In genomic region chr9:97386733-97387503, GRCh38 we compare ENCODE assay signal across 2 cellular contexts.
A peak's percentile ranks its signal among the peaks of the same experiment; 100 is the strongest.
TF ChIP-seq lines count a peak whose summit lies in the region.

No MANE protein-coding gene starts in this region.

TF ChIP-seq in HEK293, 187 proteins besides CTCF, POLR2A, EP300 and RAD21 (continues in another document):
- TF ChIP-seq, protein P1, sequence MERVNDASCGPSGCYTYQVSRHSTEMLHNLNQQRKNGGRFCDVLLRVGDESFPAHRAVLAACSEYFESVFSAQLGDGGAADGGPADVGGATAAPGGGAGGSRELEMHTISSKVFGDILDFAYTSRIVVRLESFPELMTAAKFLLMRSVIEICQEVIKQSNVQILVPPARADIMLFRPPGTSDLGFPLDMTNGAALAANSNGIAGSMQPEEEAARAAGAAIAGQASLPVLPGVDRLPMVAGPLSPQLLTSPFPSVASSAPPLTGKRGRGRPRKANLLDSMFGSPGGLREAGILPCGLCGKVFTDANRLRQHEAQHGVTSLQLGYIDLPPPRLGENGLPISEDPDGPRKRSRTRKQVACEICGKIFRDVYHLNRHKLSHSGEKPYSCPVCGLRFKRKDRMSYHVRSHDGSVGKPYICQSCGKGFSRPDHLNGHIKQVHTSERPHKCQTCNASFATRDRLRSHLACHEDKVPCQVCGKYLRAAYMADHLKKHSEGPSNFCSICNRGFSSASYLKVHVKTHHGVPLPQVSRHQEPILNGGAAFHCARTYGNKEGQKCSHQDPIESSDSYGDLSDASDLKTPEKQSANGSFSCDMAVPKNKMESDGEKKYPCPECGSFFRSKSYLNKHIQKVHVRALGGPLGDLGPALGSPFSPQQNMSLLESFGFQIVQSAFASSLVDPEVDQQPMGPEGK (tag by site-specific recombination; IDR thresholded peaks at IDR 0.05), result no peak
- TF ChIP-seq, protein P2, sequence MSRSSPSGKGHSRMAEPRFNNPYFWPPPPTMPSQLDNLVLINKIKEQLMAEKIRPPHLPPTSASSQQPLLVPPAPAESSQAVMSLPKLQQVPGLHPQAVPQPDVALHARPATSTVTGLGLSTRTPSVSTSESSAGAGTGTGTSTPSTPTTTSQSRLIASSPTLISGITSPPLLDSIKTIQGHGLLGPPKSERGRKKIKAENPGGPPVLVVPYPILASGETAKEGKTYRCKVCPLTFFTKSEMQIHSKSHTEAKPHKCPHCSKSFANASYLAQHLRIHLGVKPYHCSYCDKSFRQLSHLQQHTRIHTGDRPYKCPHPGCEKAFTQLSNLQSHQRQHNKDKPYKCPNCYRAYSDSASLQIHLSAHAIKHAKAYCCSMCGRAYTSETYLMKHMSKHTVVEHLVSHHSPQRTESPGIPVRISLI (tag by site-specific recombination; IDR thresholded peaks at IDR 0.05), result no peak
- no peak for TF ChIP-seq KLF16 (tag by site-specific recombination; IDR thresholded peaks at IDR 0.05)
- TF ChIP-seq ZSCAN30 (tag by site-specific recombination; IDR thresholded peaks at IDR 0.05), result peak; percentile 51; the same call in 1 of the 2 replicates
- TF ChIP-seq YY1 (tag by site-specific recombination; IDR thresholded peaks at IDR 0.05), result no peak
- no peak for TF ChIP-seq ZNF692 (tag by site-specific recombination; IDR thresholded peaks at IDR 0.05)
- TF ChIP-seq ZNF501 (tag by site-specific recombination; IDR thresholded peaks at IDR 0.05), result no peak
- peak; percentile 59; the same call in 1 of the 2 replicates for TF ChIP-seq KLF17 (tag by site-specific recombination; IDR thresholded peaks at IDR 0.05)
- TF ChIP-seq, protein P3, sequence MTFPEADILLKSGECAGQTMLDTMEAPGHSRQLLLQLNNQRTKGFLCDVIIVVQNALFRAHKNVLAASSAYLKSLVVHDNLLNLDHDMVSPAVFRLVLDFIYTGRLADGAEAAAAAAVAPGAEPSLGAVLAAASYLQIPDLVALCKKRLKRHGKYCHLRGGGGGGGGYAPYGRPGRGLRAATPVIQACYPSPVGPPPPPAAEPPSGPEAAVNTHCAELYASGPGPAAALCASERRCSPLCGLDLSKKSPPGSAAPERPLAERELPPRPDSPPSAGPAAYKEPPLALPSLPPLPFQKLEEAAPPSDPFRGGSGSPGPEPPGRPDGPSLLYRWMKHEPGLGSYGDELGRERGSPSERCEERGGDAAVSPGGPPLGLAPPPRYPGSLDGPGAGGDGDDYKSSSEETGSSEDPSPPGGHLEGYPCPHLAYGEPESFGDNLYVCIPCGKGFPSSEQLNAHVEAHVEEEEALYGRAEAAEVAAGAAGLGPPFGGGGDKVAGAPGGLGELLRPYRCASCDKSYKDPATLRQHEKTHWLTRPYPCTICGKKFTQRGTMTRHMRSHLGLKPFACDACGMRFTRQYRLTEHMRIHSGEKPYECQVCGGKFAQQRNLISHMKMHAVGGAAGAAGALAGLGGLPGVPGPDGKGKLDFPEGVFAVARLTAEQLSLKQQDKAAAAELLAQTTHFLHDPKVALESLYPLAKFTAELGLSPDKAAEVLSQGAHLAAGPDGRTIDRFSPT (tag by site-specific recombination; IDR thresholded peaks at IDR 0.05), result no peak
- TF ChIP-seq ZNF302 (tag by site-specific recombination; IDR thresholded peaks at IDR 0.05; ENCODE audit: low read depth), result no peak
- TF ChIP-seq KLF7 (tag by site-specific recombination; IDR thresholded peaks at IDR 0.05; ENCODE audit: borderline replicate concordance), result no peak
- TF ChIP-seq KLF8 (tag by site-specific recombination; IDR thresholded peaks at IDR 0.05), result peak; percentile 83
- peak; percentile 28; the same call in 1 of the 2 replicates for TF ChIP-seq GLIS1 (tag by site-specific recombination; IDR thresholded peaks at IDR 0.05)
- no peak for TF ChIP-seq ZNF623 (tag by site-specific recombination; IDR thresholded peaks at IDR 0.05)
- no peak for TF ChIP-seq INSM2 (tag by site-specific recombination; IDR thresholded peaks at IDR 0.05)
- TF ChIP-seq ZBTB1 (tag by site-specific recombination; IDR thresholded peaks at IDR 0.05), result no peak
- TF ChIP-seq ZNF174 (tag by site-specific recombination; IDR thresholded peaks at IDR 0.05), result no peak
- TF ChIP-seq ZNF529 (tag by site-specific recombination; IDR thresholded peaks at IDR 0.05; ENCODE audit: insufficient replicate concordance), result no peak
- TF ChIP-seq ZNF2 (tag by site-specific recombination; IDR thresholded peaks at IDR 0.05), result peak; percentile 89
- no peak for TF ChIP-seq ZNF747 (tag by site-specific recombination; IDR thresholded peaks at IDR 0.05)

TF ChIP-seq in H1, 55 proteins besides CTCF, POLR2A, EP300 and RAD21 (continued from another document):
- TF ChIP-seq CTBP2 (IDR thresholded peaks at IDR 0.05; ENCODE audit: borderline replicate concordance, insufficient read depth, insufficient read length, low read length), result no peak
- TF ChIP-seq SIN3A (conservative IDR thresholded peaks at IDR 0.05 in 1 of 2, IDR thresholded peaks at IDR 0.05 in 1 of 2; ENCODE audit: low read depth in 1 of 2, low read length in 2 of 2), result peak in 1 of 2 experiments; percentile 51; a peak in 1 of 4 replicates
- TF ChIP-seq, protein P4, sequence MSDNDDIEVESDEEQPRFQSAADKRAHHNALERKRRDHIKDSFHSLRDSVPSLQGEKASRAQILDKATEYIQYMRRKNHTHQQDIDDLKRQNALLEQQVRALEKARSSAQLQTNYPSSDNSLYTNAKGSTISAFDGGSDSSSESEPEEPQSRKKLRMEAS (IDR thresholded peaks at IDR 0.05), result peak; percentile 25; the same call in 1 of the 2 replicates
- no peak for TF ChIP-seq SIRT6 (IDR thresholded peaks at IDR 0.05; ENCODE audit: low read length)
- peak; percentile 88 for TF ChIP-seq TEAD4 (IDR thresholded peaks at IDR 0.05; ENCODE audit: low read depth, low read length)
- TF ChIP-seq NRF1 (IDR thresholded peaks at IDR 0.05; ENCODE audit: low read depth, low read length), result no peak
- peak; percentile 59 for TF ChIP-seq CREB1 (IDR thresholded peaks at IDR 0.05)
- TF ChIP-seq TAF7 (optimal IDR thresholded peaks at IDR 0.05; ENCODE audit: borderline replicate concordance, low read depth, low read length), result no peak
- no peak for TF ChIP-seq ATF3 (IDR thresholded peaks at IDR 0.05; ENCODE audit: insufficient read depth, low read depth, low read length)
